21 cellular contexts compared by ENCODE assay signal in the genomic region with DNA sequence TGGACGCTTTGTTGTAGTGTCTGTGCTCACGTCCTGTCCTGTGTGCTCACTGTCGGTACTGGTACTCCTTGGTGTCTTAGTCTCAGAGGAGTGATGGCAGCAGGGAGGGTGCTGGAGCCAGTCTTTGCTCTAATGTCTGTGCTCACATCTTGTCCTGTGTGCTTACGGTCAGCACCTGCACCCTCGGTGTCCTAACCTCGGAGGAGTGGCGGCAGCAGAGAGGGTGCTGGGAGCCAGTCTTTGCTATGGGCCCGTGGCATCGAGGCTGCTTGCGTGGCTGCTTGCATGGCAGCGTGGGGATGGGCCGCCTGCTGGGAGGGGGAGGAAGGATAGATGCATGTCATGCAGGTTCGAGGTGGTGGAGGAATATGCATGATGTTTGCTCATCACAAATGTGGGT. TPM values are rescaled to one million over a fixed set of nuclear protein-coding genes. Genes with fewer than 3 reads are reported as not detected.
DNase-seq lines count a peak whose midpoint lies in the region; ATAC-seq and TF ChIP-seq lines count a peak whose summit lies in the region.
"Had no signal": no experiment of that assay in that cellular context is flagged by ENCODE, and none has a peak within 500 bp of the region (broad histone marks: within the 10 kb centered on the region; RNA-seq: fewer than 3 reads in every experiment).

No MANE protein-coding gene starts in this region.

- peaks cover 97% of the 10 kb centered on the region for H3K36me3 ChIP-seq in lower lobe of right lung
- peaks cover 0 to 100% (median 91%) of the 10 kb centered on the region in 6 donors for H3K36me3 ChIP-seq in spleen

- H3K4me1 Mint-ChIP-seq in activated CD4-positive, alpha-beta memory T cell treated with anti-CD3 and anti-CD28 coated beads, Interleukin-2, amount 10 ng/mL, durations not matched to agents 7 days and 5 days = peaks cover 5% of the 10 kb centered on the region
- no peaks in the 10 kb centered on the region for H3K4me1 Mint-ChIP-seq in activated CD4-positive, alpha-beta memory T cell treated with anti-CD3 and anti-CD28 coated beads for 36 hours (ENCODE audit: low read depth)
- H3K4me1 Mint-ChIP-seq in T-helper 17 cell = peaks cover 4% of the 10 kb centered on the region
- H3K4me1 Mint-ChIP-seq: CD14-positive monocyte had no signal

- no peaks in the 10 kb centered on the region for H3K27me3 Mint-ChIP-seq in activated CD4-positive, alpha-beta memory T cell treated with anti-CD3 and anti-CD28 coated beads, Interleukin-2, amount 10 ng/mL, durations not matched to agents 7 days and 5 days
- no peaks in the 10 kb centered on the region for H3K27me3 Mint-ChIP-seq in activated CD4-positive, alpha-beta memory T cell treated with anti-CD3 and anti-CD28 coated beads for 36 hours
- H3K27me3 Mint-ChIP-seq in T-helper 17 cell = no peaks in the 10 kb centered on the region
- H3K27me3 Mint-ChIP-seq: CD4-positive, alpha-beta T cell; CD8-positive, alpha-beta memory T cell had no signal

- no peak for ATAC-seq in T-helper 17 cell
- ATAC-seq in lower lobe of right lung = no peak
- ATAC-seq in GM21825 (IDR thresholded peaks at IDR 0.05; ENCODE audit: unreplicated experiment) = no peak

- no peaks in the 10 kb centered on the region for H3K4me1 ChIP-seq in lower lobe of right lung
- no peaks in the 10 kb centered on the region for H3K4me1 ChIP-seq in spleen
- H3K4me1 ChIP-seq: BE2C; BLaER1 treated with 17β-estradiol and CSF1 and Interleukin-3, amounts not matched to agents 10 nM and 100 nM; HAP-1 had no signal

- H3K4me3 ChIP-seq in lower lobe of right lung = no peak overlapping the region
- H3K4me3 ChIP-seq in spleen = no peak overlapping the region
- H3K4me3 ChIP-seq: BLaER1 treated with 17β-estradiol and CSF1 and Interleukin-3, amounts not matched to agents 10 nM and 100 nM; GM23248; HAP-1 had no signal

- no peaks in the 10 kb centered on the region for H3K27me3 ChIP-seq in lower lobe of right lung (ENCODE audit: low read depth)
- H3K27me3 ChIP-seq in spleen (replicated peaks in 1 of 7) = no peaks in the 10 kb centered on the region
- H3K27me3 ChIP-seq: BE2C; BLaER1 treated with 17β-estradiol and CSF1 and Interleukin-3, amounts not matched to agents 10 nM and 100 nM had no signal

- peaks cover 55% of the 10 kb centered on the region for H3K36me3 Mint-ChIP-seq in activated CD4-positive, alpha-beta memory T cell treated with anti-CD3 and anti-CD28 coated beads, Interleukin-2, amount 10 ng/mL, durations not matched to agents 7 days and 5 days (ENCODE audit: low read depth)
- peaks cover 41% of the 10 kb centered on the region for H3K36me3 Mint-ChIP-seq in activated CD4-positive, alpha-beta memory T cell treated with anti-CD3 and anti-CD28 coated beads for 36 hours
- H3K36me3 Mint-ChIP-seq in T-helper 17 cell (ENCODE audit: low read depth) = peaks cover 13% of the 10 kb centered on the region

- TF ChIP-seq CTCF in lower lobe of right lung (IDR thresholded peaks at IDR 0.05) = no peak
- no peak for TF ChIP-seq CTCF in spleen (IDR thresholded peaks at IDR 0.05 in 8 of 11, conservative IDR thresholded peaks at IDR 0.05 in 3 of 11)

- no peak overlapping the region for H3K27ac ChIP-seq in lower lobe of right lung
- no peak overlapping the region for H3K27ac ChIP-seq in spleen
- H3K27ac ChIP-seq: 22Rv1; BLaER1 treated with 17β-estradiol and CSF1 and Interleukin-3, amounts not matched to agents 10 nM and 100 nM; GM23248 had no signal

- TF ChIP-seq POLR2A in spleen (IDR thresholded peaks at IDR 0.05) = no peak

- no peak for DNase-seq in activated CD4-positive, alpha-beta memory T cell treated with anti-CD3 and anti-CD28 coated beads, Interleukin-2, amount 10 ng/mL, durations not matched to agents 7 days and 5 days
- no peak for DNase-seq in activated CD4-positive, alpha-beta memory T cell treated with anti-CD3 and anti-CD28 coated beads for 36 hours
- DNase-seq in T-helper 17 cell (no peak), lower lobe of right lung (peak; percentile 14), spleen (peak; percentile 52), NCI-H1417 treated with DMSO at 0.1 percent for 48 hours (lab: John Stamatoyannopoulos, UW) (no peak), DMS79 (lab: John Stamatoyannopoulos, UW) (no peak)
- DNase-seq: ACHN; AML-193; BE2C; CD4-positive, alpha-beta T cell; CD8-positive, alpha-beta memory T cell; DMS53; DND-41; GM23248; HFFc6 had no signal

- peak overlapping the region; percentile 8 for H3K27ac Mint-ChIP-seq in activated CD4-positive, alpha-beta memory T cell treated with anti-CD3 and anti-CD28 coated beads, Interleukin-2, amount 10 ng/mL, durations not matched to agents 7 days and 5 days
- H3K27ac Mint-ChIP-seq in activated CD4-positive, alpha-beta memory T cell treated with anti-CD3 and anti-CD28 coated beads for 36 hours = no peak overlapping the region
- no peak overlapping the region for H3K27ac Mint-ChIP-seq in T-helper 17 cell
- H3K27ac Mint-ChIP-seq: CD4-positive, alpha-beta T cell; CD8-positive, alpha-beta memory T cell; HFFc6 had no signal

- no peaks in the 10 kb centered on the region for H3K9me3 ChIP-seq in T-helper 17 cell (ENCODE audit: control insufficient read depth, low read length, poor library complexity, severe bottlenecking)
- no peaks in the 10 kb centered on the region for H3K9me3 ChIP-seq in lower lobe of right lung
- no peaks in the 10 kb centered on the region for H3K9me3 ChIP-seq in spleen
- H3K9me3 ChIP-seq: BE2C; BLaER1 treated with 17β-estradiol and CSF1 and Interleukin-3, amounts not matched to agents 10 nM and 100 nM; HAP-1 had no signal

- WGBS in spleen, 5 donors = 88 to 96% (median 93%) methylated on average over 13 of the region's 13 CpGs

- H3K9me3 Mint-ChIP-seq in activated CD4-positive, alpha-beta memory T cell treated with anti-CD3 and anti-CD28 coated beads, Interleukin-2, amount 10 ng/mL, durations not matched to agents 7 days and 5 days = no peaks in the 10 kb centered on the region
- no peaks in the 10 kb centered on the region for H3K9me3 Mint-ChIP-seq in activated CD4-positive, alpha-beta memory T cell treated with anti-CD3 and anti-CD28 coated beads for 36 hours
- H3K9me3 Mint-ChIP-seq: CD14-positive monocyte; CD4-positive, alpha-beta T cell; CD8-positive, alpha-beta memory T cell; HFFc6 had no signal

- CTCF ChIA-PET in activated CD4-positive, alpha-beta memory T cell treated with anti-CD3 and anti-CD28 coated beads, Interleukin-2, amount 10 ng/mL, durations not matched to agents 7 days and 5 days (lab: Charles Lee) = no interaction called here
- CTCF ChIA-PET in activated CD4-positive, alpha-beta memory T cell treated with anti-CD3 and anti-CD28 coated beads for 36 hours (lab: Charles Lee) = no interaction called here

- intact Hi-C loops in activated CD4-positive, alpha-beta memory T cell treated with anti-CD3 and anti-CD28 coated beads for 36 hours (cut with micrococcal nuclease) = no loop called here
- intact Hi-C loops in lower lobe of right lung (cut with DNase I) = no loop called here
- intact Hi-C loops in spleen (cut with DNase I; ENCODE audit: low total_unique reads) = no loop called here

- no peak overlapping the region for H3K4me3 Mint-ChIP-seq in activated CD4-positive, alpha-beta memory T cell treated with anti-CD3 and anti-CD28 coated beads, Interleukin-2, amount 10 ng/mL, durations not matched to agents 7 days and 5 days
- no peak overlapping the region for H3K4me3 Mint-ChIP-seq in activated CD4-positive, alpha-beta memory T cell treated with anti-CD3 and anti-CD28 coated beads for 36 hours
- peak overlapping the region; percentile 19 for H3K4me3 Mint-ChIP-seq in T-helper 17 cell
- H3K4me3 Mint-ChIP-seq: CD14-positive monocyte; CD4-positive, alpha-beta T cell; CD8-positive, alpha-beta memory T cell; HFFc6 had no signal

- POLR2A ChIA-PET in activated CD4-positive, alpha-beta memory T cell treated with anti-CD3 and anti-CD28 coated beads, Interleukin-2, amount 10 ng/mL, durations not matched to agents 7 days and 5 days (lab: Charles Lee) = no interaction called here
- POLR2A ChIA-PET in activated CD4-positive, alpha-beta memory T cell treated with anti-CD3 and anti-CD28 coated beads for 36 hours (lab: Charles Lee) = interaction anchor here (0.5 kb wide), 1 partner anchor 509 kb away, joined by 3 read pairs; no protein-coding TSS in a partner anchor

RNA-seq across cellular contexts. Expression of a gene that starts 12.7 kb away (rescaled TPM):
- 10 to 100 TPM; 24.1 to 24.9 TPM for total RNA-seq in activated CD4-positive, alpha-beta memory T cell treated with anti-CD3 and anti-CD28 coated beads, Interleukin-2, amount 10 ng/mL, durations not matched to agents 7 days and 5 days
- 10 to 100 TPM; 24.4 to 24.8 TPM for total RNA-seq in activated CD4-positive, alpha-beta memory T cell treated with anti-CD3 and anti-CD28 coated beads for 36 hours
- total RNA-seq in T-helper 17 cell = 10 to 100 TPM; 27.5 to 28.4 TPM
- 18.8 TPM for total RNA-seq in lower lobe of right lung
- total RNA-seq in spleen = 10 to 100 TPM; 15.6 to 31.6 (median 25.3) TPM
- 10 to 100 TPM in 2 of 3 donors, 1 to 10 TPM in 1; 8.2 to 24.1 (median 21.7) TPM for polyA plus RNA-seq in spleen

RNA-seq across cellular contexts. Expression of a gene that starts 12.8 kb away (rescaled TPM):
- 10 to 100 TPM; 47.6 to 53.4 TPM for total RNA-seq in activated CD4-positive, alpha-beta memory T cell treated with anti-CD3 and anti-CD28 coated beads, Interleukin-2, amount 10 ng/mL, durations not matched to agents 7 days and 5 days
- 10 to 100 TPM; 80.7 to 86.0 TPM for total RNA-seq in activated CD4-positive, alpha-beta memory T cell treated with anti-CD3 and anti-CD28 coated beads for 36 hours
- total RNA-seq in T-helper 17 cell (10 to 100 TPM; 34.4 to 37.2 TPM), lower lobe of right lung (32.9 TPM), spleen (10 to 100 TPM; 11.2 to 37.4 (median 32.9) TPM)
- 10 to 100 TPM; 50.5 to 81.0 (median 62.2) TPM for polyA plus RNA-seq in spleen

Comparison
In these comparisons a context has a peak if more than half of its experiments do, and no peak if none do; other contexts are left out.
1. DNase-seq: peak in lower lobe of right lung (single experiment) and spleen (single experiment); none in activated CD4-positive, alpha-beta memory T cell treated with anti-CD3 and anti-CD28 coated beads, Interleukin-2, amount 10 ng/mL, durations not matched to agents 7 days and 5 days (single experiment), activated CD4-positive, alpha-beta memory T cell treated with anti-CD3 and anti-CD28 coated beads for 36 hours (single experiment), T-helper 17 cell (0 of 3), NCI-H1417 treated with DMSO at 0.1 percent for 48 hours (single experiment) and DMS79 (single experiment).